In genomic region chr6:81204741-81205140, GRCh38 we compare ENCODE assay signal across 18 cellular contexts.
DNase-seq lines count a peak whose midpoint lies in the region; ATAC-seq, FAIRE-seq and TF ChIP-seq lines count a peak whose summit lies in the region.
"Had no signal": no experiment of that assay in that cellular context is flagged by ENCODE, and none has a peak within 500 bp of the region (broad histone marks: within the 10 kb centered on the region; RNA-seq: fewer than 3 reads in every experiment).

No MANE protein-coding gene starts in this region.

- H3K27ac ChIP-seq in mesendoderm (ENCODE audit: low read depth, low read length), result no peak overlapping the region
- H3K27ac ChIP-seq: BLaER1 treated with 17β-estradiol and CSF1 and Interleukin-3, amounts not matched to agents 10 nM and 100 nM; ovary had no signal

- no peak overlapping the region for H3K4me3 Mint-ChIP-seq in effector memory CD8-positive, alpha-beta T cell
- H3K4me3 Mint-ChIP-seq: activated CD4-positive, alpha-beta T cell treated with anti-CD3 and anti-CD28 coated beads, Interleukin-2, amount 10 ng/mL, durations not matched to agents 24 days and 14 days; activated naive CD4-positive, alpha-beta T cell treated with anti-CD3 and anti-CD28 coated beads, Interleukin-2, amount 50 U/mL, for 24 hours had no signal

- H3K4me3 ChIP-seq in astrocyte of the spinal cord (ENCODE audit: low read depth, low read length), result no peak overlapping the region
- H3K4me3 ChIP-seq in mesendoderm (ENCODE audit: low read length), result no peak overlapping the region
- H3K4me3 ChIP-seq: BLaER1 treated with 17β-estradiol and CSF1 and Interleukin-3, amounts not matched to agents 10 nM and 100 nM; mucosa of descending colon; ovary had no signal

- no peaks in the 10 kb centered on the region for H3K36me3 ChIP-seq in mesendoderm (ENCODE audit: control insufficient read depth, insufficient read depth, low read length)
- H3K36me3 ChIP-seq: BLaER1 treated with 17β-estradiol and CSF1 and Interleukin-3, amounts not matched to agents 10 nM and 100 nM; ovary had no signal

- H2BK120ac ChIP-seq in mesendoderm (ENCODE audit: low read depth, low read length), result no peak overlapping the region

- no peak overlapping the region for H3K23ac ChIP-seq in mesendoderm (ENCODE audit: low read length)

- no peaks in the 10 kb centered on the region for H3K79me1 ChIP-seq in mesendoderm (ENCODE audit: low read length)

- no peaks in the 10 kb centered on the region for H3K79me2 ChIP-seq in mesendoderm (ENCODE audit: control insufficient read depth, insufficient read depth, low read length)

- no peak overlapping the region for H3K4me2 ChIP-seq in mesendoderm (ENCODE audit: low read length)
- H3K4me2 ChIP-seq: BLaER1 treated with 17β-estradiol and CSF1 and Interleukin-3, amounts not matched to agents 10 nM and 100 nM had no signal

- H4K5ac ChIP-seq in mesendoderm (ENCODE audit: low read length), result no peak overlapping the region

- peak; percentile 22 for DNase-seq in AG20443 (ENCODE audit: low spot score)
- peak; percentile 64 for DNase-seq in LHCN-M2 (ENCODE audit: low read depth)
- peak; percentile 62 for DNase-seq in astrocyte of the spinal cord (ENCODE audit: low read depth, low spot score)
- DNase-seq in mesendoderm, result peak; percentile 54
- no peak for DNase-seq in stimulated activated CD4-positive, alpha-beta T cell treated with anti-CD3 and anti-CD28 coated beads, Interleukin-4, amount 100 ng/mL, for 4 hours
- DNase-seq in effector memory CD8-positive, alpha-beta T cell, result no peak
- no peak for DNase-seq in D721Med (ENCODE audit: insufficient read length, low spot score)
- DNase-seq: activated CD4-positive, alpha-beta T cell treated with anti-CD3 and anti-CD28 coated beads, Interleukin-2, amount 10 ng/mL, durations not matched to agents 24 days and 14 days; central memory CD4-positive, alpha-beta T cell; mucosa of descending colon; ovary; SHP77; small intestine; stimulated activated naive CD8-positive, alpha-beta T cell treated with anti-CD3 and anti-CD28 coated beads, Interleukin-15, Interleukin-2, amounts not matched to agents 100 U/mL and 50 U/mL, for 24 hours had no signal

- H4K8ac ChIP-seq in mesendoderm (ENCODE audit: low read depth, low read length), result no peak overlapping the region

- no peak overlapping the region for H2BK5ac ChIP-seq in mesendoderm (ENCODE audit: low read length)

- H2BK15ac ChIP-seq in mesendoderm (replicated peaks; ENCODE audit: low read depth), result no peak overlapping the region

- H3K56ac ChIP-seq in mesendoderm (ENCODE audit: low read length), result no peak overlapping the region

- no peaks in the 10 kb centered on the region for H3K9me3 Mint-ChIP-seq in effector memory CD8-positive, alpha-beta T cell
- H3K9me3 Mint-ChIP-seq: activated CD4-positive, alpha-beta T cell treated with anti-CD3 and anti-CD28 coated beads, Interleukin-2, amount 10 ng/mL, durations not matched to agents 24 days and 14 days; activated naive CD4-positive, alpha-beta T cell treated with anti-CD3 and anti-CD28 coated beads, Interleukin-2, amount 50 U/mL, for 24 hours had no signal

- in situ Hi-C loops in astrocyte of the spinal cord (cut with HindIII; ENCODE audit: low sequenced_read_pairs), result no loop called here

- H3K18ac ChIP-seq in mesendoderm (ENCODE audit: low read length), result no peak overlapping the region

- no peak overlapping the region for H3K27ac Mint-ChIP-seq in effector memory CD8-positive, alpha-beta T cell
- H3K27ac Mint-ChIP-seq: activated CD4-positive, alpha-beta T cell treated with anti-CD3 and anti-CD28 coated beads, Interleukin-2, amount 10 ng/mL, durations not matched to agents 24 days and 14 days; activated naive CD4-positive, alpha-beta T cell treated with anti-CD3 and anti-CD28 coated beads, Interleukin-2, amount 50 U/mL, for 24 hours had no signal

- WGBS in mesendoderm (ENCODE audit: extremely low coverage, insufficient coverage, low lambda C conversion rate), result no CpG with 5 or more reads among the region's 1 CpG

- H3K27me3 Mint-ChIP-seq in effector memory CD8-positive, alpha-beta T cell, result no peaks in the 10 kb centered on the region
- H3K27me3 Mint-ChIP-seq: activated CD4-positive, alpha-beta T cell treated with anti-CD3 and anti-CD28 coated beads, Interleukin-2, amount 10 ng/mL, durations not matched to agents 24 days and 14 days; activated naive CD4-positive, alpha-beta T cell treated with anti-CD3 and anti-CD28 coated beads, Interleukin-2, amount 50 U/mL, for 24 hours had no signal

- FAIRE-seq in D721Med (lab: Jason Lieb, UNC), result no peak
- FAIRE-seq: small intestine, urothelium cell line had no signal

- H2AK5ac ChIP-seq in mesendoderm (ENCODE audit: low read length), result no peak overlapping the region

- H3K4me1 ChIP-seq in mesendoderm (ENCODE audit: control insufficient read depth, low read depth, low read length), result no peaks in the 10 kb centered on the region
- H3K4me1 ChIP-seq: BLaER1 treated with 17β-estradiol and CSF1 and Interleukin-3, amounts not matched to agents 10 nM and 100 nM had no signal

- no peak for ATAC-seq in GM21526 (IDR thresholded peaks at IDR 0.05; ENCODE audit: low FRiP score, unreplicated experiment)
- no peak for ATAC-seq in effector memory CD8-positive, alpha-beta T cell (replicated peaks)
- ATAC-seq: mucosa of descending colon; stimulated activated naive CD8-positive, alpha-beta T cell treated with anti-CD3 and anti-CD28 coated beads, Interleukin-15, Interleukin-2, amounts not matched to agents 100 U/mL and 50 U/mL, for 24 hours had no signal

- no peaks in the 10 kb centered on the region for H3K36me3 Mint-ChIP-seq in effector memory CD8-positive, alpha-beta T cell (ENCODE audit: insufficient read depth)
- H3K36me3 Mint-ChIP-seq: activated naive CD4-positive, alpha-beta T cell treated with anti-CD3 and anti-CD28 coated beads, Interleukin-2, amount 50 U/mL, for 24 hours had no signal

- H3K4me1 Mint-ChIP-seq in effector memory CD8-positive, alpha-beta T cell (ENCODE audit: low read depth in 2 of 2), result no peaks in the 10 kb centered on the region
- H3K4me1 Mint-ChIP-seq: activated CD4-positive, alpha-beta T cell treated with anti-CD3 and anti-CD28 coated beads, Interleukin-2, amount 10 ng/mL, durations not matched to agents 24 days and 14 days; activated naive CD4-positive, alpha-beta T cell treated with anti-CD3 and anti-CD28 coated beads, Interleukin-2, amount 50 U/mL, for 24 hours had no signal

- TF ChIP-seq CTCF in astrocyte of the spinal cord (IDR thresholded peaks at IDR 0.05; ENCODE audit: low read depth, low read length) (no peak), D721Med (IDR thresholded peaks at IDR 0.05; ENCODE audit: insufficient read depth, missing control alignments) (no peak)

- H3K4ac ChIP-seq in mesendoderm (ENCODE audit: low read depth, low read length), result no peak overlapping the region

- no peaks in the 10 kb centered on the region for H3K27me3 ChIP-seq in mesendoderm (ENCODE audit: insufficient read depth, low read length, poor library complexity)
- H3K27me3 ChIP-seq: BLaER1 treated with 17β-estradiol and CSF1 and Interleukin-3, amounts not matched to agents 10 nM and 100 nM; ovary had no signal

- no peak overlapping the region for H3K9ac ChIP-seq in mesendoderm (ENCODE audit: low read length)
- H3K9ac ChIP-seq: BLaER1 treated with 17β-estradiol and CSF1 and Interleukin-3, amounts not matched to agents 10 nM and 100 nM had no signal

Comparison
In these comparisons a context has a peak if more than half of its experiments do, and no peak if none do; other contexts are left out.
1. DNase-seq: peak in AG20443 (single experiment), LHCN-M2 (single experiment), astrocyte of the spinal cord (single experiment) and mesendoderm (single experiment); none in stimulated activated CD4-positive, alpha-beta T cell treated with anti-CD3 and anti-CD28 coated beads, Interleukin-4, amount 100 ng/mL, for 4 hours (0 of 2), effector memory CD8-positive, alpha-beta T cell (0 of 3) and D721Med (single experiment).